Comparison of ENCODE assay signal across 8 cellular contexts in the genomic region with DNA sequence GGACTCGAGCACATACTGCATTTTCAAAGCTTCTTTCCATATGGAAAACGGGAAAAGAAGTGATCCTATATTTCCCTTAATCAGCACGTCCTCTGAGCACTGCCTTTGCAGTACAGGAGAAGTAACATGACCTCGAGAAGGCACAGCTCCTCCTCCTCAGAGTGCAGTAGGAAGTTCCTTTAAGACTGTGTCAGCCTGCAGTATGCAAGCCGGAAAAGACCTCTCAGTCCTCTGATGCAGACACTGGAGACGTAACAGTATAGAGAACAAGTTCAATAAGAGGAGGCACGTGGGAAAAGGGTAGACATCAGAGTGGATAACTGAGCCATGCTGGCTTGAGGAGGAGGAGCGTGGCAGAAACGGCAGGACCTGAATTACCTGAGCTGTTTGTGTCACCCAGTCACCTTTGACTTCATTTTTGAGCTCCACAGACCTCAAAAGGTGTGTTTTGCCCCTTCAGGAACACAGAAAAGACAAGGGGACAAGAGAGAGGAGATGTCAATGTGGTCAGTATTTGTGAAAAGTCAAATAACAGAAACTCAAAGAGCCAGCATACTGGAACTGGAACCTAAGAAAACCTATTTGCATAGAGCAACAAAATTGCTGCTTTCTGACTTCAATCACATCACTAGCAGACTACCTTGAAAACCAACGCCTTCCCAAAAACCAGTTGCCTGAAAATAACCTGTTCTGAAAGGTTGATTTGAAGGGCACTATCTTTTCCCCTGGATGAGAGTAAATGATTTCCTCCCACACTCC. TPM values are rescaled to one million over a fixed set of nuclear protein-coding genes. Genes with fewer than 3 reads are reported as not detected.
DNase-seq lines count a peak whose midpoint lies in the region; ATAC-seq and TF ChIP-seq lines count a peak whose summit lies in the region.

No MANE protein-coding gene starts in this region.

- intact Hi-C loops in A673 (cut with micrococcal nuclease; ENCODE audit: unreplicated experiment): no loop called here

- H3K4me1 ChIP-seq in A673 (ENCODE audit: insufficient read depth, low read length, poor library complexity, severe bottlenecking): peaks cover 43% of the 10 kb centered on the region

- no peak overlapping the region for H3K4me3 ChIP-seq in A673 (ENCODE audit: low read depth, low read length, poor library complexity, severe bottlenecking)

- H3K27me3 ChIP-seq in A673 (replicated peaks; ENCODE audit: insufficient read depth, low read depth, low read length, poor library complexity): no peaks in the 10 kb centered on the region

- DNase-seq in A673 (ENCODE audit: low spot score): peak; percentile 84
- DNase-seq in astrocyte of the hippocampus (ENCODE audit: low read depth, low spot score): peak; percentile 63
- peak; percentile 33 to 51 (median 36) for DNase-seq in immature natural killer cell
- DNase-seq in stimulated activated naive CD8-positive, alpha-beta T cell treated with anti-CD3 and anti-CD28 coated beads, Interleukin-15, Interleukin-2, amounts not matched to agents 100 U/mL and 50 U/mL, for 24 hours: peak; percentile 37
- no peak for DNase-seq in COLO668 (lab: John Stamatoyannopoulos, UW; ENCODE audit: unreplicated experiment)

- H3K9me3 ChIP-seq in A673 (ENCODE audit: low read depth, low read length, poor library complexity, severe bottlenecking): no peaks in the 10 kb centered on the region

- H3K36me3 ChIP-seq in A673 (ENCODE audit: insufficient read depth, low read length, poor library complexity, severe bottlenecking): no peaks in the 10 kb centered on the region

- ATAC-seq in GM18870 (IDR thresholded peaks at IDR 0.05; ENCODE audit: unreplicated experiment) (peak; percentile 55), HG03045 (IDR thresholded peaks at IDR 0.05; ENCODE audit: unreplicated experiment) (peak; percentile 66)
- ATAC-seq in stimulated activated naive CD8-positive, alpha-beta T cell treated with anti-CD3 and anti-CD28 coated beads, Interleukin-15, Interleukin-2, amounts not matched to agents 100 U/mL and 50 U/mL, for 24 hours: peak; percentile 93

- peaks cover 0 to 4% (median 3%) of the 10 kb centered on the region in 3 donors for H3K36me3 Mint-ChIP-seq in immature natural killer cell

- H3K27ac ChIP-seq in A673 (ENCODE audit: low read depth, low read length, poor library complexity, severe bottlenecking): peak overlapping the region; percentile 64

- H3K4me3 Mint-ChIP-seq in immature natural killer cell: peak overlapping the region; percentile 40 to 84 (median 63)

- CTCF ChIA-PET in A673 (lab: Charles Lee): no interaction called here

- H3K27me3 Mint-ChIP-seq in immature natural killer cell (ENCODE audit: low read depth in 3 of 3): peaks cover 0 to 2% (median 2%) of the 10 kb centered on the region in 3 donors

- TF ChIP-seq CTCF in A673 (conservative IDR thresholded peaks at IDR 0.05; ENCODE audit: low read depth, low read length): no peak

- POLR2A ChIA-PET in A673 (lab: Charles Lee; ENCODE audit: low non-redundant PET): no interaction called here

- peak overlapping the region; percentile 89 to 95 (median 92) for H3K27ac Mint-ChIP-seq in immature natural killer cell

- no TSS peak for BruUV-seq in A673 (replicated peaks; lab: Mats Ljungman, UMichigan)

- H3K4me1 Mint-ChIP-seq in immature natural killer cell: peaks cover 78 to 95% of the 10 kb centered on the region in 2 donors

- no peaks in the 10 kb centered on the region for H3K9me3 Mint-ChIP-seq in immature natural killer cell

TF ChIP-seq in PFSK-1, 5 proteins besides CTCF, POLR2A, EP300 and RAD21:
- TF ChIP-seq, protein P1, sequence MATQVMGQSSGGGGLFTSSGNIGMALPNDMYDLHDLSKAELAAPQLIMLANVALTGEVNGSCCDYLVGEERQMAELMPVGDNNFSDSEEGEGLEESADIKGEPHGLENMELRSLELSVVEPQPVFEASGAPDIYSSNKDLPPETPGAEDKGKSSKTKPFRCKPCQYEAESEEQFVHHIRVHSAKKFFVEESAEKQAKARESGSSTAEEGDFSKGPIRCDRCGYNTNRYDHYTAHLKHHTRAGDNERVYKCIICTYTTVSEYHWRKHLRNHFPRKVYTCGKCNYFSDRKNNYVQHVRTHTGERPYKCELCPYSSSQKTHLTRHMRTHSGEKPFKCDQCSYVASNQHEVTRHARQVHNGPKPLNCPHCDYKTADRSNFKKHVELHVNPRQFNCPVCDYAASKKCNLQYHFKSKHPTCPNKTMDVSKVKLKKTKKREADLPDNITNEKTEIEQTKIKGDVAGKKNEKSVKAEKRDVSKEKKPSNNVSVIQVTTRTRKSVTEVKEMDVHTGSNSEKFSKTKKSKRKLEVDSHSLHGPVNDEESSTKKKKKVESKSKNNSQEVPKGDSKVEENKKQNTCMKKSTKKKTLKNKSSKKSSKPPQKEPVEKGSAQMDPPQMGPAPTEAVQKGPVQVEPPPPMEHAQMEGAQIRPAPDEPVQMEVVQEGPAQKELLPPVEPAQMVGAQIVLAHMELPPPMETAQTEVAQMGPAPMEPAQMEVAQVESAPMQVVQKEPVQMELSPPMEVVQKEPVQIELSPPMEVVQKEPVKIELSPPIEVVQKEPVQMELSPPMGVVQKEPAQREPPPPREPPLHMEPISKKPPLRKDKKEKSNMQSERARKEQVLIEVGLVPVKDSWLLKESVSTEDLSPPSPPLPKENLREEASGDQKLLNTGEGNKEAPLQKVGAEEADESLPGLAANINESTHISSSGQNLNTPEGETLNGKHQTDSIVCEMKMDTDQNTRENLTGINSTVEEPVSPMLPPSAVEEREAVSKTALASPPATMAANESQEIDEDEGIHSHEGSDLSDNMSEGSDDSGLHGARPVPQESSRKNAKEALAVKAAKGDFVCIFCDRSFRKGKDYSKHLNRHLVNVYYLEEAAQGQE (IDR thresholded peaks at IDR 0.05; ENCODE audit: insufficient read depth in 1 of 2, low read depth in 2 of 2, low read length in 2 of 2): no peak
- TF ChIP-seq TAF1 (IDR thresholded peaks at IDR 0.05; ENCODE audit: borderline replicate concordance, insufficient read depth, low read length): peak; percentile 68; the same call in 1 of the 2 replicates

RNA-seq across cellular contexts. Expression of a gene that starts 20.8 kb away (rescaled TPM):
- total RNA-seq in A673 (2021): 27.5 and 28.2 TPM in 2 replicates
- polyA plus RNA-seq in PFSK-1 (2012; ENCODE audit: insufficient read length, low read depth): 19.0 TPM
- 100 to 1,000 TPM in 1 of 3 donors, 10 to 100 TPM in 2; 68.5 to 103 (median 76.9) TPM for polyA plus RNA-seq in immature natural killer cell
